23 cellular contexts compared by ENCODE assay signal in genomic region chr4:162282711-162283110, GRCh38.
"Had no signal": no experiment of that assay in that cellular context is flagged by ENCODE, and none has a peak within 500 bp of the region (broad histone marks: within the 10 kb centered on the region; RNA-seq: fewer than 3 reads in every experiment).

No MANE protein-coding gene starts in this region.

- H3K27me3 ChIP-seq: dorsolateral prefrontal cortex, foreskin keratinocyte, heart right ventricle, left lung, neutrophil, right lobe of liver, testis, tibial artery had no signal

- H3K4me3 ChIP-seq: dorsolateral prefrontal cortex, heart right ventricle, left lung, right lobe of liver, testis, tibial artery had no signal

- H3K36me3 ChIP-seq: heart right ventricle, left lung, neutrophil, right lobe of liver, tibial artery had no signal

- H3K4me1 ChIP-seq: foreskin keratinocyte, heart right ventricle, left lung, parathyroid adenoma, right lobe of liver, testis, tibial artery had no signal

- ATAC-seq: esophagus mucosa; foreskin keratinocyte; heart right ventricle; left cardiac atrium; left lung; naive thymus-derived CD8-positive, alpha-beta T cell; right lobe of liver; stimulated activated memory B cell treated with anti-CD40 and anti-IgM and Interleukin-4, amounts not matched to agents 10 μg/mL and 1 μg/mL and 100 μg/mL, for 72 hours; stimulated activated naive CD8-positive, alpha-beta T cell treated with anti-CD3 and anti-CD28 coated beads, Interleukin-15, Interleukin-2, amounts not matched to agents 100 U/mL and 50 U/mL, for 24 hours had no signal

- DNase-seq: cortex of kidney; dorsolateral prefrontal cortex; effector CD4-positive, alpha-beta T cell; endodermal cell; foreskin keratinocyte; glutamatergic neuron; heart right ventricle; hippocampal formation; left cardiac atrium; left lung; mammary epithelial cell; naive thymus-derived CD8-positive, alpha-beta T cell; right lobe of liver; stimulated activated CD4-positive, alpha-beta T cell treated with anti-CD3 and anti-CD28 coated beads, Interleukin-2, amount 100 ng/mL, for 24 hours; stimulated activated CD4-positive, alpha-beta T cell treated with anti-CD3 and anti-CD28 coated beads, Interleukin-4, amount 100 ng/mL, for 4 hours; stimulated activated naive CD8-positive, alpha-beta T cell treated with anti-CD3 and anti-CD28 coated beads, Interleukin-15, Interleukin-2, amounts not matched to agents 100 U/mL and 50 U/mL, for 24 hours; substantia nigra; testis; tibial artery had no signal

- H2AFZ ChIP-seq: parathyroid adenoma had no signal

- H3K9me3 ChIP-seq: heart right ventricle, neutrophil, right lobe of liver, testis, tibial artery had no signal
